In the genomic region with DNA sequence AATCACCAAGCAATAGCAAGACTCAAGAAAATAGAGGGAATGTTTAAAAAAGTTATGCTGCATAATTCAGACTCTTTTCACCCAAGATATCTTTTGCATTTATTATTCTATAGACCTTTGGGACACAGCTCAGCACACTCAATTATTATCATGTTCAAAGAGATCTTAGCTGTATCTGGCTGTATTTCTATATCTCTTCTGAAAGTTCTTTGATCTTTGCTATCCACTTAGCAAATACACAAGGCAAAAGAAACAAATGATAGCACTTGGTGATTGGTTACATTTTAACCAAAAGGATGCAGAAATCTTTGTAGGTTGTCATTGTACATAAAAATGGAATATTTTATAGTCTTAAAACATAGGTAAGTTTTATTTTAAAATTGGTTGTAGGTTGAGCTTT, we compare ENCODE assay signal across 28 cellular contexts. TPM values are rescaled to one million over a fixed set of nuclear protein-coding genes. Genes with fewer than 3 reads are reported as not detected.
DNase-seq lines count a peak whose midpoint lies in the region; ATAC-seq, FAIRE-seq and TF ChIP-seq lines count a peak whose summit lies in the region.
"Had no signal": no experiment of that assay in that cellular context is flagged by ENCODE, and none has a peak within 500 bp of the region (broad histone marks: within the 10 kb centered on the region; RNA-seq: fewer than 3 reads in every experiment).

No MANE protein-coding gene starts in this region.

- H3K79me2 ChIP-seq in MM.1S (ENCODE audit: low read length) = no peaks in the 10 kb centered on the region

- 0 out of 2 replicates have a peak overlapping the region, but pooled peaks have one; percentile 36 for H2AFZ ChIP-seq in MM.1S (ENCODE audit: low read length)

- H3K9me2 ChIP-seq in MM.1S (replicated peaks; ENCODE audit: insufficient read depth, low read length) = no peaks in the 10 kb centered on the region

- H3F3A ChIP-seq in MM.1S (ENCODE audit: insufficient read depth, low read length) = peaks cover 7% of the 10 kb centered on the region; the same call in 1 of the 2 replicates

- H3K27ac ChIP-seq in BLaER1 = no peak overlapping the region
- no peak overlapping the region; the same call in 1 of the 2 replicates for H3K27ac ChIP-seq in MM.1S (ENCODE audit: low read length)
- peak overlapping the region in 2 of 4 donors; percentile 65 to 73 for H3K27ac ChIP-seq in pancreas
- H3K27ac ChIP-seq: C4-2B, KMS-11, SJSA1 had no signal

- H3K36me3 ChIP-seq in BLaER1 (no peaks in the 10 kb centered on the region), MM.1S (replicated peaks; ENCODE audit: insufficient read depth, low read length) (no peaks in the 10 kb centered on the region), pancreas (no peaks in the 10 kb centered on the region)
- H3K36me3 ChIP-seq: SJSA1 had no signal

- intact Hi-C loops in pancreas (cut with DNase I) = loop anchor here in 1 of 3 donors (5.0 kb wide), 1 partner anchor 33 kb away; no protein-coding TSS in a partner anchor

- H3K9me3 ChIP-seq in BLaER1 (0 out of 2 replicates have a peak, but pooled peaks cover 5% of the 10 kb centered on the region), MM.1S (replicated peaks; ENCODE audit: insufficient read depth, low read length) (no peaks in the 10 kb centered on the region), pancreas (no peaks in the 10 kb centered on the region)
- H3K9me3 ChIP-seq: SJSA1 had no signal

- no peak for DNase-seq in MM.1S
- DNase-seq in left lobe of liver (ENCODE audit: low spot score) = no peak
- no peak for DNase-seq in pancreas
- no peak for DNase-seq in activated naive CD4-positive, alpha-beta T cell treated with Interleukin-2 at 50 U/mL for 16 hours
- no peak for DNase-seq in T-helper 2 cell
- no peak for DNase-seq in SK-N-DZ (ENCODE audit: low spot score)
- DNase-seq: Calu3; CD8-positive, alpha-beta memory T cell; DMS153; NCI-H1105 treated with DMSO at 0.1 percent for 48 hours; NCI-H146; NCI-H1930; NCI-H2107; NCI-H524 treated with DMSO at 0.1 percent for 48 hours; NCI-H82; Right ventricle myocardium superior; RPMI8226 had no signal

- H3K27me3 ChIP-seq in BLaER1 = no peaks in the 10 kb centered on the region
- H3K27me3 ChIP-seq in MM.1S (replicated peaks; ENCODE audit: insufficient read depth, low read length) = no peaks in the 10 kb centered on the region
- no peaks in the 10 kb centered on the region for H3K27me3 ChIP-seq in pancreas
- H3K27me3 ChIP-seq: SJSA1 had no signal

- no peak for FAIRE-seq in pancreas (lab: Jason Lieb, UNC)
- FAIRE-seq: GM12892, GM19239 had no signal

- ATAC-seq in left lobe of liver (peak; percentile 43), pancreas (peak in 3 of 4 donors; percentile 14 to 61 (median 28))
- ATAC-seq: HCT116 had no signal

- no peak for TF ChIP-seq CTCF in MM.1S (IDR thresholded peaks at IDR 0.05; ENCODE audit: low read length)
- TF ChIP-seq CTCF in pancreas (IDR thresholded peaks at IDR 0.05) = no peak

- H3K4me3 ChIP-seq in BLaER1 (no peak overlapping the region), MM.1S (ENCODE audit: low read length) (no peak overlapping the region), pancreas (no peak overlapping the region)
- H3K4me3 ChIP-seq: SJSA1 had no signal

- no peak overlapping the region for H3K9ac ChIP-seq in BLaER1
- no peak overlapping the region for H3K9ac ChIP-seq in MM.1S (ENCODE audit: low read length)
- H3K9ac ChIP-seq: KMS-11 had no signal

- H3K4me1 ChIP-seq in BLaER1 = peaks cover 13% of the 10 kb centered on the region
- H3K4me1 ChIP-seq in MM.1S (ENCODE audit: low read length) = peaks cover 30% of the 10 kb centered on the region
- peaks cover 24 to 44% (median 25%) of the 10 kb centered on the region in 3 donors for H3K4me1 ChIP-seq in pancreas
- H3K4me1 ChIP-seq: SJSA1 had no signal

- H4K20me1 ChIP-seq in BLaER1 = no peaks in the 10 kb centered on the region
- H4K20me1 ChIP-seq in MM.1S (ENCODE audit: insufficient read depth, low read length) = no peaks in the 10 kb centered on the region

- peak overlapping the region; percentile 62 for H3K4me2 ChIP-seq in BLaER1
- peak overlapping the region; percentile 62 for H3K4me2 ChIP-seq in MM.1S (ENCODE audit: low read depth, low read length)
- H3K4me2 ChIP-seq: KMS-11 had no signal

RNA-seq across cellular contexts. Expression of gene C9orf152, which starts 7.0 kb away (rescaled TPM):
- total RNA-seq in left lobe of liver (3.0 TPM), pancreas (1 to 10 TPM; 1.0 to 8.9 (median 3.2) TPM)
- 1 to 10 TPM in 1 of 2 donors, under 1 TPM in 1; 0.85 to 1.3 TPM for polyA plus RNA-seq in pancreas
- not detected in 2 replicates for polyA plus RNA-seq in SK-N-DZ (2014; cell fraction: cytosol; rRNA removed)
- polyA plus RNA-seq in SK-N-DZ (2014; cell fraction: nucleus; rRNA removed) = not detected in 2 replicates
- total RNA-seq: A172; CD8-positive, alpha-beta memory T cell; H4; Right ventricle myocardium superior; SJSA1 had no signal
- polyA plus RNA-seq: AG04450; CD8-positive, alpha-beta memory T cell; IgD-negative memory B cell had no signal

RNA-seq across cellular contexts. Expression of gene TXN, which starts 41.4 kb away (rescaled TPM):
- total RNA-seq in left lobe of liver = 111 TPM
- 10 to 100 TPM; 44.3 to 87.6 (median 67.2) TPM for total RNA-seq in pancreas
- 10 to 100 TPM; 88.4 to 99.5 TPM for polyA plus RNA-seq in pancreas
- polyA plus RNA-seq in SK-N-DZ (2014; cell fraction: cytosol; rRNA removed) = 340 and 345 TPM in 2 replicates
- 256 and 340 TPM in 2 replicates for polyA plus RNA-seq in SK-N-DZ (2014; cell fraction: nucleus; rRNA removed)
